In genomic region chr3:142951814-142952213, GRCh38 we compare ENCODE assay signal across 39 cellular contexts. TPM values are rescaled to one million over a fixed set of nuclear protein-coding genes. Genes with fewer than 3 reads are reported as not detected.
"Had no signal": no experiment of that assay in that cellular context is flagged by ENCODE, and none has a peak within 500 bp of the region (broad histone marks: within the 10 kb centered on the region; RNA-seq: fewer than 3 reads in every experiment).

No MANE protein-coding gene starts in this region.

- ATAC-seq: activated CD4-positive, alpha-beta T cell treated with anti-CD3 and anti-CD28 coated beads for 36 hours; activated CD4-positive, CD25-positive, alpha-beta regulatory T cell treated with anti-CD3 and anti-CD28 coated beads, Interleukin-2, amount 50 U/mL, for 24 hours; activated CD8-positive, alpha-beta memory T cell treated with anti-CD3 and anti-CD28 coated beads, Interleukin-2, amount 10 ng/mL, durations not matched to agents 7 days and 5 days; activated CD8-positive, alpha-beta T cell treated with anti-CD3 and anti-CD28 coated beads, Interleukin-2, amount 10 ng/mL, durations not matched to agents 7 days and 5 days; activated naive CD4-positive, alpha-beta T cell treated with anti-CD3 and anti-CD28 coated beads, Interleukin-2, amount 50 U/mL, for 72 hours; activated T-cell treated with anti-CD3 and anti-CD28 coated beads, Interleukin-2, amount 50 U/mL, for 4 hours; activated T-cell treated with anti-CD3 and anti-CD28 coated beads, Interleukin-2, amount 50 U/mL, for 72 hours; activated T-helper 17 cell treated with anti-CD3 and anti-CD28 coated beads, Interleukin-2, amount 50 U/mL, for 72 hours; T-cell; T-helper 17 cell had no signal

- H3K4me1 ChIP-seq: adrenal gland had no signal

- H3K27me3 ChIP-seq: adrenal gland, cardiac muscle cell had no signal

- H3K4me3 ChIP-seq: adrenal gland, cardiac muscle cell had no signal

- H3K4me1 Mint-ChIP-seq: activated B cell treated with CpG ODN at 0.5 μM for 24 hours; activated T-helper 17 cell treated with anti-CD3 and anti-CD28 coated beads, Interleukin-2, amount 50 U/mL, for 72 hours; brain had no signal

- H3K4me3 Mint-ChIP-seq: activated B cell treated with CpG ODN at 0.5 μM for 24 hours; activated CD4-positive, alpha-beta memory T cell treated with anti-CD3 and anti-CD28 coated beads, Interleukin-2, amount 10 ng/mL, durations not matched to agents 7 days and 5 days; activated CD4-positive, alpha-beta T cell treated with anti-CD3 and anti-CD28 coated beads for 36 hours; activated CD4-positive, alpha-beta T cell treated with anti-CD3 and anti-CD28 coated beads, Interleukin-2, amount 10 ng/mL, durations not matched to agents 7 days and 5 days; activated CD8-positive, alpha-beta memory T cell treated with anti-CD3 and anti-CD28 coated beads, Interleukin-2, amount 10 ng/mL, durations not matched to agents 7 days and 5 days; activated CD8-positive, alpha-beta T cell treated with anti-CD3 and anti-CD28 coated beads, Interleukin-2, amount 10 ng/mL, durations not matched to agents 7 days and 5 days; activated naive CD4-positive, alpha-beta T cell treated with anti-CD3 and anti-CD28 coated beads for 36 hours; activated naive CD8-positive, alpha-beta T cell treated with anti-CD3 and anti-CD28 coated beads for 36 hours; activated T-cell treated with anti-CD3 and anti-CD28 coated beads, Interleukin-2, amount 50 U/mL, for 4 hours; activated T-cell treated with anti-CD3 and anti-CD28 coated beads, Interleukin-2, amount 50 U/mL, for 72 hours; activated T-helper 1 cell treated with anti-CD3 and anti-CD28 coated beads, Interleukin-12 subunit alpha, Interleukin-12 subunit beta, Interleukin-2, Interleukin-4 antibody, amounts not matched to agents 30 ng/mL and 10 ng/mL and 1 ng/mL, durations not matched to agents 14 hours and 24 hours and 36 hours; activated T-helper 17 cell treated with anti-CD3 and anti-CD28 coated beads, Interleukin-2, amount 50 U/mL, for 72 hours; brain; central memory CD8-positive, alpha-beta T cell; T-cell; T-helper 17 cell had no signal

- H3K36me3 Mint-ChIP-seq: activated naive CD4-positive, alpha-beta T cell treated with anti-CD3 and anti-CD28 coated beads, Interleukin-2, amount 50 U/mL, for 72 hours; activated naive CD8-positive, alpha-beta T cell treated with anti-CD3 and anti-CD28 coated beads for 36 hours; brain; T-cell had no signal

- H3K27ac Mint-ChIP-seq: activated B cell treated with CpG ODN at 0.5 μM for 24 hours; activated CD4-positive, alpha-beta memory T cell treated with anti-CD3 and anti-CD28 coated beads, Interleukin-2, amount 10 ng/mL, durations not matched to agents 7 days and 5 days; activated CD4-positive, alpha-beta T cell treated with anti-CD3 and anti-CD28 coated beads for 36 hours; activated CD4-positive, alpha-beta T cell treated with anti-CD3 and anti-CD28 coated beads, Interleukin-2, amount 10 ng/mL, durations not matched to agents 7 days and 5 days; activated CD8-positive, alpha-beta memory T cell treated with anti-CD3 and anti-CD28 coated beads, Interleukin-2, amount 10 ng/mL, durations not matched to agents 7 days and 5 days; activated CD8-positive, alpha-beta T cell treated with anti-CD3 and anti-CD28 coated beads, Interleukin-2, amount 10 ng/mL, durations not matched to agents 7 days and 5 days; activated naive CD4-positive, alpha-beta T cell treated with anti-CD3 and anti-CD28 coated beads for 36 hours; activated naive CD4-positive, alpha-beta T cell treated with anti-CD3 and anti-CD28 coated beads, Interleukin-2, amount 50 U/mL, for 72 hours; activated naive CD8-positive, alpha-beta T cell treated with anti-CD3 and anti-CD28 coated beads for 36 hours; activated T-cell treated with anti-CD3 and anti-CD28 coated beads, Interleukin-2, amount 50 U/mL, for 72 hours; activated T-helper 1 cell treated with anti-CD3 and anti-CD28 coated beads, Interleukin-12 subunit alpha, Interleukin-12 subunit beta, Interleukin-2, Interleukin-4 antibody, amounts not matched to agents 30 ng/mL and 10 ng/mL and 1 ng/mL, durations not matched to agents 14 hours and 24 hours and 36 hours; activated T-helper 17 cell treated with anti-CD3 and anti-CD28 coated beads, Interleukin-2, amount 50 U/mL, for 72 hours; brain; T-cell; T-helper 17 cell had no signal

- DNase-seq: activated B cell treated with CpG ODN at 0.5 μM for 24 hours; activated CD4-positive, alpha-beta memory T cell treated with anti-CD3 and anti-CD28 coated beads, Interleukin-2, amount 10 ng/mL, durations not matched to agents 7 days and 5 days; activated CD4-positive, alpha-beta T cell treated with anti-CD3 and anti-CD28 coated beads for 1 hour; activated CD4-positive, alpha-beta T cell treated with anti-CD3 and anti-CD28 coated beads for 36 hours; activated CD4-positive, alpha-beta T cell treated with anti-CD3 and anti-CD28 coated beads for 48 hours; activated CD4-positive, alpha-beta T cell treated with anti-CD3 and anti-CD28 coated beads, Interleukin-2, amount 10 ng/mL, durations not matched to agents 7 days and 5 days; activated CD4-positive, alpha-beta T cell treated with anti-CD3 and anti-CD28 coated beads, Interleukin-2, amount 50 U/mL, for 48 hours; activated CD8-positive, alpha-beta memory T cell treated with anti-CD3 and anti-CD28 coated beads for 24 hours; activated CD8-positive, alpha-beta memory T cell treated with anti-CD3 and anti-CD28 coated beads, Interleukin-2, amount 10 ng/mL, durations not matched to agents 7 days and 5 days; activated CD8-positive, alpha-beta memory T cell treated with anti-CD3 and anti-CD28 coated beads, Interleukin-2, amount 50 U/mL, for 48 hours; activated CD8-positive, alpha-beta T cell treated with anti-CD3 and anti-CD28 coated beads, Interleukin-2, amount 10 ng/mL, durations not matched to agents 7 days and 5 days; activated effector memory CD4-positive, alpha-beta T cell treated with anti-CD3 and anti-CD28 coated beads, Interleukin-2, amount 50 U/mL, for 16 hours; activated gamma-delta T cell treated with Interleukin-2 at 50 U/mL for 16 hours; activated naive CD4-positive, alpha-beta T cell; activated naive CD4-positive, alpha-beta T cell treated with anti-CD3 and anti-CD28 coated beads for 36 hours; activated naive CD4-positive, alpha-beta T cell treated with anti-CD3 and anti-CD28 coated beads, Interleukin-2, amount 50 U/mL, for 16 hours; activated naive CD8-positive, alpha-beta T cell treated with anti-CD3 and anti-CD28 coated beads for 36 hours; activated T-cell treated with anti-CD3 and anti-CD28 coated beads, Interleukin-2, amount 50 U/mL, for 4 hours; activated T-cell treated with anti-CD3 and anti-CD28 coated beads, Interleukin-2, amount 50 U/mL, for 72 hours; adrenal gland; amniotic stem cell; aorta; caudate nucleus; cerebellar nuclear complex; T-cell; T-helper 17 cell; T-helper 9 cell had no signal

- FAIRE-seq: bronchial epithelial cell, TTC549 had no signal

- H3K36me3 ChIP-seq: adrenal gland, cardiac muscle cell had no signal

- H3K9me3 Mint-ChIP-seq: activated B cell treated with CpG ODN at 0.5 μM for 24 hours; activated CD4-positive, alpha-beta memory T cell treated with anti-CD3 and anti-CD28 coated beads, Interleukin-2, amount 10 ng/mL, durations not matched to agents 7 days and 5 days; activated CD4-positive, alpha-beta T cell treated with anti-CD3 and anti-CD28 coated beads, Interleukin-2, amount 10 ng/mL, durations not matched to agents 7 days and 5 days; activated naive CD4-positive, alpha-beta T cell treated with anti-CD3 and anti-CD28 coated beads for 36 hours; activated naive CD4-positive, alpha-beta T cell treated with anti-CD3 and anti-CD28 coated beads, Interleukin-2, amount 50 U/mL, for 72 hours; activated naive CD8-positive, alpha-beta T cell treated with anti-CD3 and anti-CD28 coated beads for 36 hours; activated T-cell treated with anti-CD3 and anti-CD28 coated beads, Interleukin-2, amount 50 U/mL, for 4 hours; activated T-cell treated with anti-CD3 and anti-CD28 coated beads, Interleukin-2, amount 50 U/mL, for 72 hours; activated T-helper 1 cell treated with anti-CD3 and anti-CD28 coated beads, Interleukin-12 subunit alpha, Interleukin-12 subunit beta, Interleukin-2, Interleukin-4 antibody, amounts not matched to agents 30 ng/mL and 10 ng/mL and 1 ng/mL, durations not matched to agents 14 hours and 24 hours and 36 hours; activated T-helper 17 cell treated with anti-CD3 and anti-CD28 coated beads, Interleukin-2, amount 50 U/mL, for 72 hours; brain; central memory CD8-positive, alpha-beta T cell; T-cell had no signal

- H3K27ac ChIP-seq: adrenal gland, cardiac muscle cell had no signal

- H3K9me3 ChIP-seq: adrenal gland had no signal

RNA-seq across cellular contexts. Expression of gene PAQR9, which starts 11.7 kb away (rescaled TPM):
- total RNA-seq: activated B cell treated with CpG ODN at 0.5 μM for 24 hours; activated CD4-positive, alpha-beta memory T cell treated with anti-CD3 and anti-CD28 coated beads, Interleukin-2, amount 10 ng/mL, durations not matched to agents 7 days and 5 days; activated CD4-positive, alpha-beta T cell treated with anti-CD3 and anti-CD28 coated beads for 36 hours; activated CD4-positive, alpha-beta T cell treated with anti-CD3 and anti-CD28 coated beads, Interleukin-2, amount 10 ng/mL, durations not matched to agents 7 days and 5 days; activated CD8-positive, alpha-beta memory T cell treated with anti-CD3 and anti-CD28 coated beads, Interleukin-2, amount 10 ng/mL, durations not matched to agents 7 days and 5 days; activated CD8-positive, alpha-beta T cell treated with anti-CD3 and anti-CD28 coated beads, Interleukin-2, amount 10 ng/mL, durations not matched to agents 7 days and 5 days; activated naive CD4-positive, alpha-beta T cell treated with anti-CD3 and anti-CD28 coated beads for 36 hours; activated naive CD4-positive, alpha-beta T cell treated with anti-CD3 and anti-CD28 coated beads, Interleukin-2, amount 50 U/mL, for 72 hours; activated naive CD8-positive, alpha-beta T cell treated with anti-CD3 and anti-CD28 coated beads for 36 hours; activated T-cell treated with anti-CD3 and anti-CD28 coated beads, Interleukin-2, amount 50 U/mL, for 4 hours; activated T-cell treated with anti-CD3 and anti-CD28 coated beads, Interleukin-2, amount 50 U/mL, for 72 hours; activated T-helper 1 cell treated with anti-CD3 and anti-CD28 coated beads, Interleukin-12 subunit alpha, Interleukin-12 subunit beta, Interleukin-2, Interleukin-4 antibody, amounts not matched to agents 30 ng/mL and 10 ng/mL and 1 ng/mL, durations not matched to agents 14 hours and 24 hours and 36 hours; activated T-helper 17 cell treated with anti-CD3 and anti-CD28 coated beads, Interleukin-2, amount 50 U/mL, for 72 hours; aorta; bronchial epithelial cell; chondrocyte; T-cell; T-helper 1 cell treated with Interleukin-12 subunit alpha and Interleukin-12 subunit beta and Interleukin-4 antibody, amounts not matched to agents 30 ng/mL and 1 ng/mL, for 36 hours; T-helper 17 cell; T-helper 2 cell treated with Interferon-gamma antibody and Interleukin-4, amounts not matched to agents 100 ng/mL and 5 ng/mL, for 36 hours had no signal
- polyA plus RNA-seq: aorta had no signal
